Comparison of ENCODE assay signal across 25 cellular contexts in the genomic region with DNA sequence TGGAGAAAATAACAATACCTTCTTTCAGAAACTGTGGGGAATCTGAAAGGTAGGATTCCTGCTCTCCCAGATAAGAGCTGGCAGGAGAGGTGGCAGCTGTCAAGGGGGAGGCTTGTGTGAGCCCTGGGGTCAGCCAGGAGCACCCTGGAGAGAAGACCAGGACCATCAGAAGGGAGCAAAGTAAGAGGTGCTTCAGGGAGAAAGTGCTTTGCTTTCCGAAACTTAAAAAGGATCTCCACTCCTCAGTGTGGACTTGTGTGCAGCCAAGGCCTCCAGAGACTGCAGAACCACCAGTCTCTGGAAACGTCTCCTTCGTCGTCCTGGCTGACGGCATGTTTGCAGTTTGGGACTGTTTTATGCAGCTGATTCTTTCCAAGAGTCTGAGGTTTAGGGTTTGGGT. TPM values are rescaled to one million over a fixed set of nuclear protein-coding genes. Genes with fewer than 3 reads are reported as not detected.
A peak's percentile ranks its signal among the peaks of the same experiment; 100 is the strongest.
DNase-seq lines count a peak whose midpoint lies in the region; FAIRE-seq and TF ChIP-seq lines count a peak whose summit lies in the region.
"Had no signal": no experiment of that assay in that cellular context is flagged by ENCODE, and none has a peak within 500 bp of the region (broad histone marks: within the 10 kb centered on the region; RNA-seq: fewer than 3 reads in every experiment).

No MANE protein-coding gene starts in this region.

- TF ChIP-seq CTCF in bronchial epithelial cell (IDR thresholded peaks at IDR 0.05; ENCODE audit: insufficient read depth, low read length, severe bottlenecking) = no peak
- no peak for TF ChIP-seq CTCF in neural progenitor cell (IDR thresholded peaks at IDR 0.05)

- H3K27me3 Mint-ChIP-seq in neural progenitor cell (ENCODE audit: insufficient read depth, low read depth) = peaks cover 5% of the 10 kb centered on the region

- no peaks in the 10 kb centered on the region for H3K79me2 ChIP-seq in neural progenitor cell (ENCODE audit: low read depth)

- H3K36me3 Mint-ChIP-seq in neural progenitor cell = no peaks in the 10 kb centered on the region
- H3K36me3 Mint-ChIP-seq: CD14-positive monocyte; CD8-positive, alpha-beta memory T cell had no signal

- peak; percentile 90 for FAIRE-seq in bronchial epithelial cell (lab: Jason Lieb, UNC)
- FAIRE-seq: GM12891, H54 had no signal

- DNase-seq in NCI-H146 (lab: John Stamatoyannopoulos, UW) (peak; percentile 30), NCI-H146 treated with DMSO at 0.1 percent for 48 hours (lab: John Stamatoyannopoulos, UW; ENCODE audit: unreplicated experiment) (no peak), bronchial epithelial cell (ENCODE audit: low read depth) (no peak), neural progenitor cell (ENCODE audit: low spot score) (peak; percentile 35), erythroblast (lab: John Stamatoyannopoulos, UW) (no peak), COLO668 (lab: John Stamatoyannopoulos, UW; ENCODE audit: unreplicated experiment) (no peak), ureter (ENCODE audit: low spot score) (no peak)
- DNase-seq: BE2C; Calu3; CD8-positive, alpha-beta memory T cell; DMS79 treated with DMSO at 0.1 percent for 48 hours; GF-D8; Kasumi-1; NCI-H187; NCI-H2081 treated with DMSO at 0.1 percent for 48 hours; NCI-H2171; NCI-H226; NCI-H510A; NCI-H69; SHP77 had no signal

- no peak overlapping the region for H3K9ac ChIP-seq in neural progenitor cell

- peaks cover 10% of the 10 kb centered on the region for H3F3A ChIP-seq in neural progenitor cell (ENCODE audit: low read depth)

- H3K9me3 Mint-ChIP-seq in neural progenitor cell = no peaks in the 10 kb centered on the region

- H3K4me1 Mint-ChIP-seq in neural progenitor cell = peaks cover 40% of the 10 kb centered on the region
- H3K4me1 Mint-ChIP-seq: CD14-positive monocyte had no signal

- H3K36me3 ChIP-seq in bronchial epithelial cell (ENCODE audit: control insufficient read depth, insufficient read depth, low read length) (no peaks in the 10 kb centered on the region), neural progenitor cell (no peaks in the 10 kb centered on the region)
- H3K36me3 ChIP-seq: BE2C had no signal

- no peaks in the 10 kb centered on the region for H3K27me3 ChIP-seq in bronchial epithelial cell (ENCODE audit: control insufficient read depth, insufficient read depth, low read length)
- H3K27me3 ChIP-seq in neural progenitor cell = no peaks in the 10 kb centered on the region
- H3K27me3 ChIP-seq: BE2C had no signal

- no peak overlapping the region for H3K27ac ChIP-seq in neural progenitor cell
- H3K27ac ChIP-seq: 22Rv1, RWPE1 had no signal

- H3K4me3 ChIP-seq in bronchial epithelial cell (ENCODE audit: low read depth, low read length) (no peak overlapping the region), neural progenitor cell (no peak overlapping the region)

- no peaks in the 10 kb centered on the region for H3K9me3 ChIP-seq in neural progenitor cell (ENCODE audit: low read depth)
- H3K9me3 ChIP-seq: BE2C had no signal

- no peaks in the 10 kb centered on the region for H4K20me1 ChIP-seq in neural progenitor cell (ENCODE audit: low read depth)

- H2AFZ ChIP-seq in neural progenitor cell (replicated peaks) = peak overlapping the region; percentile 40

- H3K4me2 ChIP-seq in neural progenitor cell = peak overlapping the region; percentile 19

- no peak for TF ChIP-seq POLR2A in erythroblast (IDR thresholded peaks at IDR 0.05; ENCODE audit: low read length)

- H3K27ac Mint-ChIP-seq in neural progenitor cell = peak overlapping the region; percentile 51
- H3K27ac Mint-ChIP-seq: CD14-positive monocyte; CD8-positive, alpha-beta memory T cell had no signal

- no peak overlapping the region for H3K4me3 Mint-ChIP-seq in neural progenitor cell
- H3K4me3 Mint-ChIP-seq: CD14-positive monocyte; CD8-positive, alpha-beta memory T cell had no signal

- peaks cover 36% of the 10 kb centered on the region for H3K4me1 ChIP-seq in neural progenitor cell
- H3K4me1 ChIP-seq: BE2C had no signal

RNA-seq across cellular contexts. Expression of a gene that starts 13.7 kb away (rescaled TPM):
- total RNA-seq in bronchial epithelial cell (1.1 and 1.2 TPM in 2 replicates), neural progenitor cell (ENCODE audit: low replicate concordance) (10.6 and 12.7 TPM in 2 replicates), ureter (21.4 TPM)
- total RNA-seq: CD8-positive, alpha-beta memory T cell had no signal

Comparison
In these comparisons a context has a peak if more than half of its experiments do, and no peak if none do; other contexts are left out.
1. DNase-seq: peak in NCI-H146 (single experiment) and neural progenitor cell (single experiment); none in NCI-H146 treated with DMSO at 0.1 percent for 48 hours (single experiment), bronchial epithelial cell (single experiment), erythroblast (0 of 2), COLO668 (single experiment) and ureter (single experiment).